ENCODE assay signal across 21 cellular contexts in genomic region chr7:127374181-127374580, GRCh38. TPM values are rescaled to one million over a fixed set of nuclear protein-coding genes. Genes with fewer than 3 reads are reported as not detected.
A peak's percentile ranks its signal among the peaks of the same experiment; 100 is the strongest.
DNase-seq lines count a peak whose midpoint lies in the region; ATAC-seq, FAIRE-seq and TF ChIP-seq lines count a peak whose summit lies in the region.
"Had no signal": no experiment of that assay in that cellular context is flagged by ENCODE, and none has a peak within 500 bp of the region (broad histone marks: within the 10 kb centered on the region; RNA-seq: fewer than 3 reads in every experiment).

No MANE protein-coding gene starts in this region.

- H3K36me3 Mint-ChIP-seq in activated CD4-positive, alpha-beta T cell treated with anti-CD3 and anti-CD28 coated beads, Interleukin-2, amount 10 ng/mL, durations not matched to agents 24 days and 14 days (ENCODE audit: low read depth): peaks cover 38% of the 10 kb centered on the region
- H3K36me3 Mint-ChIP-seq in activated T-cell treated with anti-CD3 and anti-CD28 coated beads, Interleukin-2, amount 50 U/mL, for 24 hours (ENCODE audit: low read depth): peaks cover 83% of the 10 kb centered on the region

- peak; percentile 14 for FAIRE-seq in GM19239 (lab: Jason Lieb, UNC)
- FAIRE-seq in GM12878 (lab: Jason Lieb, UNC): no peak
- FAIRE-seq: D721Med, GM12892, GM18507 had no signal

- peaks cover 68% of the 10 kb centered on the region for H3K79me2 ChIP-seq in HCT116 (ENCODE audit: insufficient read depth, low read length)
- H3K79me2 ChIP-seq in GM12878 (ENCODE audit: control insufficient read depth, insufficient read depth, low read length): peaks cover 15% of the 10 kb centered on the region

- H3K9me3 ChIP-seq in A673 (ENCODE audit: low read depth, low read length, poor library complexity, severe bottlenecking): no peaks in the 10 kb centered on the region
- H3K9me3 ChIP-seq in HCT116 (ENCODE audit: control insufficient read depth in 1 of 2, insufficient read depth in 1 of 2, low read depth in 1 of 2, low read length in 2 of 2): no peaks in the 10 kb centered on the region
- H3K9me3 ChIP-seq in GM12878 (replicated peaks; ENCODE audit: control insufficient read depth, insufficient read depth, low read length): no peaks in the 10 kb centered on the region
- no peaks in the 10 kb centered on the region for H3K9me3 ChIP-seq in heart right ventricle
- H3K9me3 ChIP-seq: BE2C had no signal

- H3K4me1 Mint-ChIP-seq in activated CD4-positive, alpha-beta T cell treated with anti-CD3 and anti-CD28 coated beads, Interleukin-2, amount 10 ng/mL, durations not matched to agents 24 days and 14 days: peaks cover 24% of the 10 kb centered on the region
- H3K4me1 Mint-ChIP-seq in activated T-cell treated with anti-CD3 and anti-CD28 coated beads, Interleukin-2, amount 50 U/mL, for 24 hours (ENCODE audit: low read depth): peaks cover 58% of the 10 kb centered on the region

- no peaks in the 10 kb centered on the region for H3K27me3 Mint-ChIP-seq in activated CD4-positive, alpha-beta T cell treated with anti-CD3 and anti-CD28 coated beads, Interleukin-2, amount 10 ng/mL, durations not matched to agents 24 days and 14 days
- H3K27me3 Mint-ChIP-seq in activated T-cell treated with anti-CD3 and anti-CD28 coated beads, Interleukin-2, amount 50 U/mL, for 24 hours: no peaks in the 10 kb centered on the region
- H3K27me3 Mint-ChIP-seq: CD4-positive, CD25-positive, alpha-beta regulatory T cell; CD8-positive, alpha-beta memory T cell; IgD-negative memory B cell had no signal

- POLR2A ChIA-PET in A673 (lab: Charles Lee; ENCODE audit: low non-redundant PET): no interaction called here
- POLR2A ChIA-PET in HCT116 (lab: Charles Lee): no interaction called here
- POLR2A ChIA-PET in GM12878 (lab: Charles Lee): no interaction called here

- H3K4me3 Mint-ChIP-seq in activated CD4-positive, alpha-beta T cell treated with anti-CD3 and anti-CD28 coated beads, Interleukin-2, amount 10 ng/mL, durations not matched to agents 24 days and 14 days: no peak overlapping the region
- no peak overlapping the region for H3K4me3 Mint-ChIP-seq in activated T-cell treated with anti-CD3 and anti-CD28 coated beads, Interleukin-2, amount 50 U/mL, for 24 hours
- H3K4me3 Mint-ChIP-seq: CD4-positive, CD25-positive, alpha-beta regulatory T cell; CD8-positive, alpha-beta memory T cell; IgD-negative memory B cell had no signal

- H3K36me3 ChIP-seq in A673 (ENCODE audit: insufficient read depth, low read length, poor library complexity, severe bottlenecking) (peaks cover 42% of the 10 kb centered on the region), HCT116 (ENCODE audit: control insufficient read depth in 1 of 2, insufficient read depth in 2 of 2, low read length in 2 of 2) (peaks cover 19 to 30% of the 10 kb centered on the region in 2 experiments), GM12878 (ENCODE audit: control insufficient read depth in 2 of 2, insufficient read depth in 2 of 2, low read length in 1 of 2) (peaks cover 2 to 23% of the 10 kb centered on the region in 2 experiments), heart right ventricle (peaks cover 0 to 86% (median 15%) of the 10 kb centered on the region in 9 donors)

- H3K9me2 ChIP-seq in HCT116 (ENCODE audit: insufficient read depth): no peaks in the 10 kb centered on the region

- RAD21 ChIA-PET in HCT116 (lab: Charles Lee; ENCODE audit: low non-redundant PET in 1 of 2, low total read pairs in 2 of 2, uncharacterized antibody in 2 of 2, unreplicated experiment in 2 of 2) (no interaction called here), GM12878 (lab: Charles Lee; ENCODE audit: unreplicated experiment) (no interaction called here)

- no peak for TF ChIP-seq RAD21 in HCT116 (IDR thresholded peaks at IDR 0.05; ENCODE audit: low read depth)
- TF ChIP-seq RAD21 in GM12878 (IDR thresholded peaks at IDR 0.05; ENCODE audit: insufficient read depth, low read depth, low read length): no peak

- SMC1A ChIA-PET in GM12878 (lab: Charles Lee; ENCODE audit: uncharacterized antibody, unreplicated experiment): interaction anchor here (0.7 kb wide), 1 partner anchor 9 kb away, joined by 3 read pairs; no protein-coding TSS in a partner anchor

- CTCF ChIA-PET in A673 (lab: Charles Lee): no interaction called here
- CTCF ChIA-PET in HCT116 (lab: Charles Lee): no interaction called here
- CTCF ChIA-PET in GM12878 (lab: Yijun Ruan, JAX): no interaction called here

- peaks cover 22% of the 10 kb centered on the region for H3K4me1 ChIP-seq in A673 (ENCODE audit: insufficient read depth, low read length, poor library complexity, severe bottlenecking)
- H3K4me1 ChIP-seq in HCT116 (ENCODE audit: control insufficient read depth in 1 of 2, insufficient read depth in 2 of 2, low read length in 2 of 2): no peaks in the 10 kb centered on the region
- no peaks in the 10 kb centered on the region for H3K4me1 ChIP-seq in GM12878 (ENCODE audit: control insufficient read depth, insufficient read depth, low read length)
- H3K4me1 ChIP-seq in heart right ventricle: peaks cover 0 to 13% (median 0%) of the 10 kb centered on the region in 9 donors

- TF ChIP-seq CTCF in A673 (conservative IDR thresholded peaks at IDR 0.05; ENCODE audit: low read depth, low read length) (no peak), HCT116 (IDR thresholded peaks at IDR 0.05 in 2 of 3, conservative IDR thresholded peaks at IDR 0.05 in 1 of 3; ENCODE audit: borderline replicate concordance in 1 of 3, insufficient read depth in 1 of 3, low read depth in 2 of 3, low read length in 2 of 3) (no peak), GM12878 (IDR thresholded peaks at IDR 0.05 in 2 of 3, conservative IDR thresholded peaks at IDR 0.05 in 1 of 3; ENCODE audit: control insufficient read depth in 2 of 3, extremely low read depth in 1 of 3, insufficient read depth in 1 of 3, low read depth in 3 of 3, low read length in 3 of 3) (no peak), heart right ventricle (IDR thresholded peaks at IDR 0.05) (no peak)

- H4K20me1 ChIP-seq in HCT116 (ENCODE audit: insufficient read depth) (peaks cover 1% of the 10 kb centered on the region; the same call in 1 of the 2 replicates), GM12878 (ENCODE audit: control insufficient read depth, insufficient read depth) (no peaks in the 10 kb centered on the region)

- H3K27me3 ChIP-seq in A673 (replicated peaks; ENCODE audit: insufficient read depth, low read depth, low read length, poor library complexity) (no peaks in the 10 kb centered on the region), HCT116 (ENCODE audit: insufficient read depth, low read length) (no peaks in the 10 kb centered on the region), GM12878 (replicated peaks in 1 of 2; ENCODE audit: control insufficient read depth in 2 of 2, insufficient read depth in 2 of 2, low read length in 1 of 2) (no peaks in the 10 kb centered on the region), heart right ventricle (no peaks in the 10 kb centered on the region)
- H3K27me3 ChIP-seq: BE2C had no signal

- in situ Hi-C loops in GM12878 (cut with MboI): no loop called here

- no peak for DNase-seq in A673 (ENCODE audit: low spot score)
- DNase-seq in GM19239 (ENCODE audit: insufficient read length, low spot score): no peak
- DNase-seq in HCT116 (ENCODE audit: low read depth, low spot score): no peak
- no peak for DNase-seq in GM12878 (ENCODE audit: low read depth, low spot score)
- no peak for DNase-seq in stimulated activated CD4-positive, alpha-beta T cell treated with anti-CD3 and anti-CD28 coated beads, Interleukin-12 subunit alpha, Interleukin-12 subunit beta, amount 100 ng/mL, for 4 hours
- no peak for DNase-seq in heart right ventricle
- no peak for DNase-seq in activated CD4-positive, alpha-beta T cell treated with anti-CD3 and anti-CD28 coated beads, Interleukin-2, amount 10 ng/mL, durations not matched to agents 24 days and 14 days
- no peak for DNase-seq in activated T-cell treated with anti-CD3 and anti-CD28 coated beads, Interleukin-2, amount 50 U/mL, for 24 hours
- DNase-seq: ACHN; BE2C; C1 segment of cervical spinal cord; CD4-positive, CD25-positive, alpha-beta regulatory T cell; CD8-positive, alpha-beta memory T cell; COR-L47; Kasumi-1; KG1 had no signal

- no peaks in the 10 kb centered on the region for H3K9me3 Mint-ChIP-seq in activated CD4-positive, alpha-beta T cell treated with anti-CD3 and anti-CD28 coated beads, Interleukin-2, amount 10 ng/mL, durations not matched to agents 24 days and 14 days
- no peaks in the 10 kb centered on the region for H3K9me3 Mint-ChIP-seq in activated T-cell treated with anti-CD3 and anti-CD28 coated beads, Interleukin-2, amount 50 U/mL, for 24 hours
- H3K9me3 Mint-ChIP-seq: CD4-positive, CD25-positive, alpha-beta regulatory T cell; CD8-positive, alpha-beta memory T cell; IgD-negative memory B cell had no signal

- no peak overlapping the region for H3K4me3 ChIP-seq in A673 (ENCODE audit: low read depth, low read length, poor library complexity, severe bottlenecking)
- H3K4me3 ChIP-seq in HCT116 (replicated peaks in 1 of 2; ENCODE audit: low read depth in 1 of 2, low read length in 2 of 2): no peak overlapping the region
- no peak overlapping the region for H3K4me3 ChIP-seq in GM12878
- H3K4me3 ChIP-seq in heart right ventricle: no peak overlapping the region

- intact Hi-C loops in A673 (cut with micrococcal nuclease; ENCODE audit: unreplicated experiment) (no loop called here), HCT116 (cut with micrococcal nuclease) (no loop called here), GM12878 (cut with micrococcal nuclease; ENCODE audit: unreplicated experiment) (no loop called here), heart right ventricle (cut with DNase I) (no loop called here)
- intact Hi-C loops in activated CD4-positive, alpha-beta T cell treated with anti-CD3 and anti-CD28 coated beads, Interleukin-2, amount 10 ng/mL, durations not matched to agents 24 days and 14 days (cut with micrococcal nuclease): no loop called here

- H3K27ac ChIP-seq in A673 (ENCODE audit: low read depth, low read length, poor library complexity, severe bottlenecking): no peak overlapping the region
- no peak overlapping the region for H3K27ac ChIP-seq in HCT116 (ENCODE audit: low read depth, low read length)
- H3K27ac ChIP-seq in GM12878 (ENCODE audit: control insufficient read depth, insufficient read depth): no peak overlapping the region
- H3K27ac ChIP-seq in heart right ventricle: no peak overlapping the region
- H3K27ac ChIP-seq: HL-60 had no signal

- BruUV-seq in A673 (replicated peaks; lab: Mats Ljungman, UMichigan): TSS peak; percentile 18
- TSS peak; percentile 20 for BruUV-seq in HCT116 (replicated peaks; lab: Mats Ljungman, UMichigan)
- TSS peak; percentile 9 for BruUV-seq in GM12878 (replicated peaks; lab: Mats Ljungman, UMichigan)

- no peak overlapping the region for H3K4me2 ChIP-seq in HCT116 (ENCODE audit: low read length)
- no peak overlapping the region for H3K4me2 ChIP-seq in GM12878 (ENCODE audit: control insufficient read depth, insufficient read depth)

- no peak for TF ChIP-seq POLR2A in HCT116 (IDR thresholded peaks at IDR 0.05; ENCODE audit: borderline replicate concordance, extremely low read depth, insufficient read depth, insufficient read length)
- no peak for TF ChIP-seq POLR2A in GM12878 (IDR thresholded peaks at IDR 0.05; ENCODE audit: low read depth, low read length)

- WGBS in GM12878 (ENCODE audit: insufficient coverage, insufficient replicate concordance, low lambda C conversion rate, missing lambda C conversion rate): 73% methylated on average over 4 of the region's 4 CpGs
- 96 to 97% methylated on average over 4 of the region's 4 CpGs for WGBS in heart right ventricle, 2 donors

- H3K27ac Mint-ChIP-seq in activated CD4-positive, alpha-beta T cell treated with anti-CD3 and anti-CD28 coated beads, Interleukin-2, amount 10 ng/mL, durations not matched to agents 24 days and 14 days: no peak overlapping the region
- H3K27ac Mint-ChIP-seq in activated T-cell treated with anti-CD3 and anti-CD28 coated beads, Interleukin-2, amount 50 U/mL, for 24 hours: no peak overlapping the region
- H3K27ac Mint-ChIP-seq: CD8-positive, alpha-beta memory T cell had no signal

- no peak for TF ChIP-seq EP300 in GM12878 (IDR thresholded peaks at IDR 0.05; ENCODE audit: borderline replicate concordance in 1 of 2, control insufficient read depth in 1 of 2, low read depth in 2 of 2, low read length in 2 of 2)

- no peak overlapping the region for H3K9ac ChIP-seq in HCT116 (ENCODE audit: low read length)
- no peak overlapping the region for H3K9ac ChIP-seq in GM12878 (ENCODE audit: control insufficient read depth, insufficient read depth, low read length)

- ATAC-seq in HCT116 (no peak), GM12878 (no peak), heart right ventricle (no peak)

- no peak overlapping the region for H2AFZ ChIP-seq in HCT116 (ENCODE audit: low read depth, low read length, poor library complexity, severe bottlenecking)
- no peak overlapping the region for H2AFZ ChIP-seq in GM12878 (ENCODE audit: control insufficient read depth, low read depth, low read length)

RNA-seq across cellular contexts. Expression of gene ZNF800, which starts 18.3 kb away (rescaled TPM):
- total RNA-seq in A673 (2021): 23.0 and 25.7 TPM in 2 replicates
- 30.9 TPM for total RNA-seq in HCT116 (2021; ENCODE audit: unreplicated experiment)
- polyA plus RNA-seq in HCT116 (2012): 8.9 and 10.6 TPM in 2 replicates
- 74.0 and 78.7 TPM in 2 replicates for total RNA-seq in GM12878 (2013; cell fraction: nucleolus; rRNA removed)
- 14.5 and 16.7 TPM in 2 replicates for total RNA-seq in GM12878 (2014; rRNA removed)
- 33.9 and 34.3 TPM in 2 replicates for total RNA-seq in GM12878 (2014; rRNA removed; fragmentation: Illumina TruSeq; extraction: Trizol)
- 28.5 and 31.2 TPM in 2 replicates for total RNA-seq in GM12878 (2021)
- 6.9 TPM for polyA plus RNA-seq in GM12878 (2011; ENCODE audit: low read depth)
- polyA plus RNA-seq in GM12878 (2011; rRNA removed): 23.0 and 31.8 TPM in 2 replicates
- polyA plus RNA-seq in GM12878 (2011; cell fraction: cytosol; rRNA removed): 8.9 and 13.6 TPM in 2 replicates
- 16.8 and 17.5 TPM in 2 replicates for polyA plus RNA-seq in GM12878 (2011; cell fraction: nucleus; rRNA removed)
- polyA plus RNA-seq in GM12878 (2012): 11.8 and 13.5 TPM in 2 replicates
- polyA plus RNA-seq in GM12878 (2014; fragmentation: Illumina TruSeq; extraction: Trizol): 24.5 and 38.1 TPM in 2 replicates
- 1 to 10 TPM; 6.8 to 7.4 TPM for polyA plus RNA-seq in GM12878 (2014; fragmentation: Nextera tagmentation; extraction: Ambion mirVana)
- 11.0 and 11.8 TPM in 2 replicates for polyA plus RNA-seq in GM12878 (2014; rRNA removed)
- polyA plus RNA-seq in GM12878 (2016; fragmentation: Nextera tagmentation; extraction: Ambion mirVana): 10 to 100 TPM; 26.6 to 27.6 TPM
- polyA minus RNA-seq in GM12878 (2011; rRNA and poly(A)+ RNA removed): 18.2 and 29.6 TPM in 2 replicates
- polyA minus RNA-seq in GM12878 (2011; cell fraction: cytosol; rRNA and poly(A)+ RNA removed): 17.6 and 20.5 TPM in 2 replicates
- 29.5 and 47.8 TPM in 2 replicates for polyA minus RNA-seq in GM12878 (2011; cell fraction: nucleus; rRNA and poly(A)+ RNA removed)
- total RNA-seq in heart right ventricle: 10 to 100 TPM; 17.5 to 35.8 (median 25.4) TPM
- polyA plus RNA-seq in heart right ventricle: 1 to 10 TPM; 3.4 to 7.0 TPM
- 40.9 and 42.2 TPM in 2 replicates for total RNA-seq in activated CD4-positive, alpha-beta T cell treated with anti-CD3 and anti-CD28 coated beads, Interleukin-2, amount 10 ng/mL, durations not matched to agents 24 days and 14 days
